8 cellular contexts compared by ENCODE assay signal in genomic region chr6:33288942-33289783, GRCh38. TPM values are rescaled to one million over a fixed set of nuclear protein-coding genes. Genes with fewer than 3 reads are reported as not detected.
DNase-seq lines count a peak whose midpoint lies in the region; ATAC-seq and TF ChIP-seq lines count a peak whose summit lies in the region.

PFDN6 (plus strand) TSS chr6:33289601; CDS start chr6:33289857, 256 bp downstream.
WDR46 (minus strand) TSS chr6:33289239; CDS start chr6:33289170, 69 bp downstream.

- peak within 1 kb of the TSS; percentile 99 for H3K27ac Mint-ChIP-seq in stimulated activated naive B cell treated with anti-CD40 and anti-IgM and Interleukin-4, amounts not matched to agents 10 μg/mL and 1 μg/mL and 100 μg/mL, for 72 hours

- no TSS peak for BruUV-seq in PC-3 (replicated peaks; lab: Mats Ljungman, UMichigan)

- H3K9me3 ChIP-seq in PC-3 (ENCODE audit: low read length) (no peaks in the 10 kb centered on the region), mucosa of stomach (ENCODE audit: control insufficient read depth, low read length) (no peaks in the 10 kb centered on the region)

- intact Hi-C loops in PC-3 (cut with micrococcal nuclease): loop anchor here (1.0 kb wide), 1 partner anchor 10 kb away; no protein-coding TSS in a partner anchor

- H3K9ac ChIP-seq in PC-3 (ENCODE audit: low read length) (peak within 1 kb of the TSS; percentile 91), mucosa of stomach (ENCODE audit: low read length) (peak within 1 kb of the TSS; percentile 77)

- DNase-seq in DMS53 treated with DMSO at 0.1 percent for 48 hours (lab: John Stamatoyannopoulos, UW; ENCODE audit: unreplicated experiment) (peak; percentile 90), PC-3 (peak; percentile 88)
- peak; percentile 80 for DNase-seq in activated T-cell treated with anti-CD3 and anti-CD28 coated beads, Interleukin-2, amount 50 U/mL, for 1 hour
- DNase-seq in stimulated activated naive B cell treated with anti-CD40 and anti-IgM and Interleukin-4, amounts not matched to agents 10 μg/mL and 1 μg/mL and 100 μg/mL, for 72 hours: peak; percentile 80

- no peak for TF ChIP-seq EP300 in Ishikawa (IDR thresholded peaks at IDR 0.05; ENCODE audit: borderline replicate concordance)

- H3K36me3 ChIP-seq in PC-3 (ENCODE audit: low read depth, low read length): peaks cover 41% of the 10 kb centered on the region
- H3K36me3 ChIP-seq in mucosa of stomach (ENCODE audit: control insufficient read depth, insufficient read depth, low read length): no peaks in the 10 kb centered on the region

- no peaks in the 10 kb centered on the region for H3K9me3 Mint-ChIP-seq in stimulated activated naive B cell treated with anti-CD40 and anti-IgM and Interleukin-4, amounts not matched to agents 10 μg/mL and 1 μg/mL and 100 μg/mL, for 72 hours

- peak within 1 kb of the TSS; percentile 98 for H3K4me2 ChIP-seq in PC-3 (ENCODE audit: low read length)

- H3K4me3 ChIP-seq in PC-3 (ENCODE audit: low read length): peak within 1 kb of the TSS; percentile 97
- H3K4me3 ChIP-seq in mucosa of stomach (ENCODE audit: low read length): peak within 1 kb of the TSS; percentile 78

- peaks cover 52% of the 10 kb centered on the region for H3K79me2 ChIP-seq in PC-3 (ENCODE audit: low read length)

- CTCF ChIA-PET in PC-3 (lab: Charles Lee): no interaction called here

- no peaks in the 10 kb centered on the region for H4K20me1 ChIP-seq in PC-3 (ENCODE audit: low read length)

- peaks cover 27 to 60% of the 10 kb centered on the region in 2 donors for H3K36me3 Mint-ChIP-seq in stimulated activated naive B cell treated with anti-CD40 and anti-IgM and Interleukin-4, amounts not matched to agents 10 μg/mL and 1 μg/mL and 100 μg/mL, for 72 hours

- peak within 1 kb of the TSS; percentile 87 to 100 for H3K4me3 Mint-ChIP-seq in stimulated activated naive B cell treated with anti-CD40 and anti-IgM and Interleukin-4, amounts not matched to agents 10 μg/mL and 1 μg/mL and 100 μg/mL, for 72 hours

- no peaks in the 10 kb centered on the region for H3K27me3 ChIP-seq in PC-3 (ENCODE audit: low read length)
- no peaks in the 10 kb centered on the region for H3K27me3 ChIP-seq in mucosa of stomach (ENCODE audit: control insufficient read depth, insufficient read depth, low read length)

- no peak for TF ChIP-seq RAD21 in Ishikawa (IDR thresholded peaks at IDR 0.05; ENCODE audit: low read depth)

- H3K4me1 Mint-ChIP-seq in stimulated activated naive B cell treated with anti-CD40 and anti-IgM and Interleukin-4, amounts not matched to agents 10 μg/mL and 1 μg/mL and 100 μg/mL, for 72 hours: peaks cover 33 to 40% of the 10 kb centered on the region in 2 donors

- no peaks in the 10 kb centered on the region for H3K9me2 ChIP-seq in PC-3 (replicated peaks; ENCODE audit: low read length)

- H3K4me1 ChIP-seq in PC-3 (ENCODE audit: insufficient read depth, low read length) (peaks cover 17% of the 10 kb centered on the region), mucosa of stomach (ENCODE audit: control insufficient read depth, insufficient read depth, low read length) (peaks cover 16% of the 10 kb centered on the region)

- no peaks in the 10 kb centered on the region for H3F3A ChIP-seq in PC-3 (ENCODE audit: low read length, unreplicated experiment)

- peak within 1 kb of the TSS; percentile 6 for H3K27ac ChIP-seq in PC-3 (ENCODE audit: low read length)

- no peak for TF ChIP-seq CTCF in PC-3 (conservative IDR thresholded peaks at IDR 0.05; ENCODE audit: low read depth, low read length)

- POLR2A ChIA-PET in PC-3 (lab: Charles Lee; ENCODE audit: unreplicated experiment): interaction anchor here (0.6 to 1.5 kb wide), 4 partner anchors 10 to 317 kb away, joined by 4 to 12 read pairs (median 8); partner anchors contain the start of genes RPS18 and VPS52

- no peaks in the 10 kb centered on the region for H3K27me3 Mint-ChIP-seq in stimulated activated naive B cell treated with anti-CD40 and anti-IgM and Interleukin-4, amounts not matched to agents 10 μg/mL and 1 μg/mL and 100 μg/mL, for 72 hours

- H2AFZ ChIP-seq in PC-3 (ENCODE audit: low read length): peak within 1 kb of the TSS; percentile 98

- ATAC-seq in GM21619 (IDR thresholded peaks at IDR 0.05; ENCODE audit: unreplicated experiment) (peak; percentile 84), PC-3 (peak; percentile 95), esophagus mucosa (peak; percentile 88)
- ATAC-seq in stimulated activated naive B cell treated with anti-CD40 and anti-IgM and Interleukin-4, amounts not matched to agents 10 μg/mL and 1 μg/mL and 100 μg/mL, for 72 hours (replicated peaks): peak; percentile 98

TF ChIP-seq in Ishikawa, 13 proteins besides CTCF, POLR2A, EP300 and RAD21:
- TF ChIP-seq FOXM1 (IDR thresholded peaks at IDR 0.05; ENCODE audit: borderline replicate concordance, low read depth): no peak; the same call in 1 of the 2 replicates
- no peak for TF ChIP-seq TEAD4 (IDR thresholded peaks at IDR 0.05)
- TF ChIP-seq MAX (IDR thresholded peaks at IDR 0.05): peak; percentile 92
- peak; percentile 58; the same call in 1 of the 2 replicates for TF ChIP-seq TCF12 (IDR thresholded peaks at IDR 0.05; ENCODE audit: low read depth)
- TF ChIP-seq TAF1 (IDR thresholded peaks at IDR 0.05; ENCODE audit: low read depth): peak; percentile 48; the same call in 1 of the 2 replicates
- TF ChIP-seq EGR1 (IDR thresholded peaks at IDR 0.05): peak; percentile 26; the same call in 1 of the 2 replicates
- TF ChIP-seq ZBTB7A (IDR thresholded peaks at IDR 0.05; ENCODE audit: low read depth): 0 out of 2 replicates have a peak, but pooled peaks have one; percentile 53
- TF ChIP-seq USF1 (IDR thresholded peaks at IDR 0.05): no peak
- TF ChIP-seq CEBPB (IDR thresholded peaks at IDR 0.05): no peak
- TF ChIP-seq YY1 (IDR thresholded peaks at IDR 0.05; ENCODE audit: low read depth): peak; percentile 97
- no peak for TF ChIP-seq REST (IDR thresholded peaks at IDR 0.05; ENCODE audit: low read depth)
- peak; percentile 37; the same call in 1 of the 2 replicates for TF ChIP-seq NFIC (IDR thresholded peaks at IDR 0.05)
- TF ChIP-seq CREB1 (IDR thresholded peaks at IDR 0.05; ENCODE audit: low read depth): peak; percentile 24; the same call in 1 of the 2 replicates

RNA-seq across cellular contexts. Expression of gene PFDN6, which starts in this region (rescaled TPM):
- total RNA-seq in PC-3 (2014; rRNA removed): 153 and 181 TPM in 2 replicates
- 39.9 TPM for total RNA-seq in esophagus mucosa

RNA-seq across cellular contexts. Expression of gene WDR46, which starts in this region (rescaled TPM):
- total RNA-seq in PC-3 (2014; rRNA removed): 104 and 146 TPM in 2 replicates
- total RNA-seq in esophagus mucosa: 31.5 TPM

Comparison
In these comparisons a context has a peak if more than half of its experiments do, and no peak if none do; other contexts are left out.
1. Peak in every context shown above with its lines: DNase-seq, ATAC-seq, H3K4me3 ChIP-seq and H3K27ac ChIP-seq.